Comparison of ENCODE assay signal across 8 cellular contexts in the genomic region with DNA sequence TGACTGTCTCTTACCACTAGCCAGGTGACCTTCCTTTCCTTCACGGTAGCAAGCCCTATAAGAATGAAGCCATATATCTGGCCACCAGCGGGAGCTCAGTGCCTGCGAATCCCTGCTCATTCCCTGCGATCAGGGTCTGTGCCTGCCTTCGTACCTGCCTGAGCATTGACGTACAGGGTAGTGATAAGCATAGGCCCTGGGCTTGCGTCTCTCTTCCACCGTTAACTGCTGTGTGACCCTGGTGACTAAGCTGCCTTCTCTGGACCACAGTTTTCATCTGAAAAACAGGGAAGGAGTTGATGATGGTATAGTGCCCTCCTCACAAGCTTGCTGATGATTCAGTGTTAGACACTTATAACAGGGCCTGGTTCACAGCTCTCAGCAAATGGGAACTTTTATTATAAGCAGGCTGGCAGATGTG. TPM values are rescaled to one million over a fixed set of nuclear protein-coding genes. Genes with fewer than 3 reads are reported as not detected.
DNase-seq lines count a peak whose midpoint lies in the region; ATAC-seq and TF ChIP-seq lines count a peak whose summit lies in the region.

No MANE protein-coding gene starts in this region.

- in situ Hi-C loops in ACHN (cut with HindIII; ENCODE audit: low pct_ligation_motif_present, low pct_unique_long_range_greater_than_20kb, low sequenced_read_pairs): no loop called here

- intact Hi-C loops in stomach (cut with DNase I; ENCODE audit: low total_unique reads): no loop called here

- peak overlapping the region; percentile 98 to 99 (median 98) for H3K4me3 Mint-ChIP-seq in IgD-negative memory B cell
- H3K4me3 Mint-ChIP-seq in activated T-cell treated with anti-CD3 and anti-CD28 coated beads, Interleukin-2, amount 50 U/mL, for 24 hours: peak overlapping the region; percentile 97

- 33 to 66% (median 52%) methylated on average over 8 of the region's 8 CpGs for WGBS in stomach, 5 donors

- no peaks in the 10 kb centered on the region for H3K27me3 Mint-ChIP-seq in IgD-negative memory B cell
- H3K27me3 Mint-ChIP-seq in activated T-cell treated with anti-CD3 and anti-CD28 coated beads, Interleukin-2, amount 50 U/mL, for 24 hours: no peaks in the 10 kb centered on the region

- H3K9me3 ChIP-seq in stomach: no peaks in the 10 kb centered on the region

- no peak for ATAC-seq in HG03432 (IDR thresholded peaks at IDR 0.05; ENCODE audit: unreplicated experiment)

- DNase-seq in ACHN (peak; percentile 41), kidney glomerular epithelial cell (lab: John Stamatoyannopoulos, UW) (peak; percentile 35), stomach (peak; percentile 53), NCI-H2029 treated with DMSO at 0.1 percent for 48 hours (lab: John Stamatoyannopoulos, UW) (no peak), NCI-H2227 (lab: John Stamatoyannopoulos, UW; ENCODE audit: unreplicated experiment) (no peak)
- peak; percentile 67 for DNase-seq in activated T-cell treated with anti-CD3 and anti-CD28 coated beads, Interleukin-2, amount 50 U/mL, for 24 hours

- TF ChIP-seq EP300 in stomach (IDR thresholded peaks at IDR 0.05): no peak

- TF ChIP-seq POLR2A in stomach (IDR thresholded peaks at IDR 0.05): no peak

- H3K4me1 ChIP-seq in stomach: peaks cover 68 to 88% (median 78%) of the 10 kb centered on the region in 4 donors

- peak overlapping the region; percentile 93 to 99 (median 97) for H3K27ac ChIP-seq in stomach

- H3K4me3 ChIP-seq in stomach: peak overlapping the region; percentile 36 to 93 (median 72)

- H3K4me1 Mint-ChIP-seq in IgD-negative memory B cell: peaks cover 15 to 23% (median 18%) of the 10 kb centered on the region in 3 donors
- peaks cover 52% of the 10 kb centered on the region for H3K4me1 Mint-ChIP-seq in activated T-cell treated with anti-CD3 and anti-CD28 coated beads, Interleukin-2, amount 50 U/mL, for 24 hours (ENCODE audit: low read depth)

- no peaks in the 10 kb centered on the region for H3K27me3 ChIP-seq in stomach

- no peaks in the 10 kb centered on the region for H3K9me3 Mint-ChIP-seq in IgD-negative memory B cell
- no peaks in the 10 kb centered on the region for H3K9me3 Mint-ChIP-seq in activated T-cell treated with anti-CD3 and anti-CD28 coated beads, Interleukin-2, amount 50 U/mL, for 24 hours

- H3K36me3 ChIP-seq in stomach: peaks cover 43 to 61% (median 51%) of the 10 kb centered on the region in 4 donors

- peaks cover 12% of the 10 kb centered on the region for H3K36me3 Mint-ChIP-seq in IgD-negative memory B cell
- peaks cover 87% of the 10 kb centered on the region for H3K36me3 Mint-ChIP-seq in activated T-cell treated with anti-CD3 and anti-CD28 coated beads, Interleukin-2, amount 50 U/mL, for 24 hours (ENCODE audit: low read depth)

- H3K27ac Mint-ChIP-seq in IgD-negative memory B cell: peak overlapping the region; percentile 98 to 100 (median 100)
- H3K27ac Mint-ChIP-seq in activated T-cell treated with anti-CD3 and anti-CD28 coated beads, Interleukin-2, amount 50 U/mL, for 24 hours: peak overlapping the region; percentile 99

- no peak for TF ChIP-seq CTCF in stomach (IDR thresholded peaks at IDR 0.05)

RNA-seq across cellular contexts. Expression of a gene that starts 4.1 kb away (rescaled TPM):
- polyA plus RNA-seq in IgD-negative memory B cell: 20.6 TPM
- total RNA-seq in stomach: 10 to 100 TPM in 4 of 5 donors, 1 to 10 TPM in 1; 8.4 to 89.3 (median 38.4) TPM
- 10 to 100 TPM; 15.8 to 35.9 (median 22.1) TPM for polyA plus RNA-seq in stomach

RNA-seq across cellular contexts. Expression of a gene that starts 36.1 kb away (rescaled TPM):
- 151 TPM for polyA plus RNA-seq in IgD-negative memory B cell
- 10 to 100 TPM; 25.8 to 76.3 (median 68.7) TPM for total RNA-seq in stomach
- polyA plus RNA-seq in stomach: 10 to 100 TPM; 41.4 to 62.0 (median 45.5) TPM

Comparison
In these comparisons a context has a peak if more than half of its experiments do, and no peak if none do; other contexts are left out.
1. DNase-seq: peak in ACHN (single experiment), activated T-cell treated with anti-CD3 and anti-CD28 coated beads, Interleukin-2, amount 50 U/mL, for 24 hours (single experiment), kidney glomerular epithelial cell (single experiment) and stomach (single experiment); none in NCI-H2029 treated with DMSO at 0.1 percent for 48 hours (single experiment) and NCI-H2227 (single experiment).